15 cellular contexts compared by ENCODE assay signal in the genomic region with DNA sequence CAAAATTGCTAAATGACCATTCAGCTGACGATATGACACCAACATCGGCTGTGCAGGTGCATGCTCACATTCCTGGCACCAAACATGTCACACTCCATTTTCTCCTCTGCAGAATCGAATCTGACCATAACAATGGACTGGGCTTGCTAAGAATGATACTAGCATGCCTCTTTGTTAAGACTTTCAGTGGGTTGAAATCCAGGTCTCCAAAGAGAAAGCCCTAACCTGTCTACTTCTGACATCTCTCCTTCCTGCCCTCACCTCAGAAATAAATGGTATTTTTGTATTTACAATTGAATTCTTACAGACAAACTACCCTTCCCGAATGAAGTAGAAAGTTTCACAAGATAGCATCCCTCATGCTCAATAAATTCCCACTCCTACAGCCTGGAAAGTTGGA.
DNase-seq lines count a peak whose midpoint lies in the region; ATAC-seq, FAIRE-seq and TF ChIP-seq lines count a peak whose summit lies in the region.
"Had no signal": no experiment of that assay in that cellular context is flagged by ENCODE, and none has a peak within 500 bp of the region (broad histone marks: within the 10 kb centered on the region; RNA-seq: fewer than 3 reads in every experiment).

No MANE protein-coding gene starts in this region.

- POLR2A ChIA-PET in CD8-positive, alpha-beta memory T cell (lab: Charles Lee): no interaction called here
- POLR2A ChIA-PET in GM12878 (lab: Charles Lee): interaction anchor here (0.6 to 1.0 kb wide), 2 partner anchors 9 to 11 kb away, joined by 3 read pairs; no protein-coding TSS in a partner anchor

- TF ChIP-seq CTCF in Loucy (conservative IDR thresholded peaks at IDR 0.05; ENCODE audit: low read length) (no peak), GM12878 (IDR thresholded peaks at IDR 0.05 in 2 of 3, conservative IDR thresholded peaks at IDR 0.05 in 1 of 3; ENCODE audit: control insufficient read depth in 2 of 3, extremely low read depth in 1 of 3, insufficient read depth in 1 of 3, low read depth in 3 of 3, low read length in 3 of 3) (no peak), stomach (IDR thresholded peaks at IDR 0.05) (no peak)

- H3K27ac Mint-ChIP-seq in CD8-positive, alpha-beta memory T cell: peak overlapping the region in 7 of 8 donors; percentile 39 to 90 (median 69)
- H3K27ac Mint-ChIP-seq in stimulated activated effector memory CD8-positive, alpha-beta T cell treated with anti-CD3 and anti-CD28 coated beads, Interleukin-12 subunit alpha, Interleukin-12 subunit beta, amount 100 ng/mL, for 72 hours: peak overlapping the region; percentile 7

- ATAC-seq in GM12878 (peak; percentile 60), HG02759 (IDR thresholded peaks at IDR 0.05; ENCODE audit: unreplicated experiment) (no peak)
- no peak for ATAC-seq in stimulated activated effector memory CD8-positive, alpha-beta T cell treated with anti-CD3 and anti-CD28 coated beads, Interleukin-12 subunit alpha, Interleukin-12 subunit beta, amount 100 ng/mL, for 72 hours
- ATAC-seq: Panc1, Right ventricle myocardium inferior had no signal

- 18% methylated on average over 4 of the region's 4 CpGs for WGBS in GM12878 (ENCODE audit: insufficient coverage, insufficient replicate concordance, low lambda C conversion rate, missing lambda C conversion rate)
- WGBS in stomach, 5 donors: 75 to 94% (median 86%) methylated on average over 4 of the region's 4 CpGs

- no peak for TF ChIP-seq EP300 in GM12878 (IDR thresholded peaks at IDR 0.05; ENCODE audit: borderline replicate concordance in 1 of 2, control insufficient read depth in 1 of 2, low read depth in 2 of 2, low read length in 2 of 2)
- TF ChIP-seq EP300 in stomach (IDR thresholded peaks at IDR 0.05): no peak

- no peak overlapping the region for H3K27ac ChIP-seq in CD8-positive, alpha-beta memory T cell (ENCODE audit: low read depth, low read length)
- H3K27ac ChIP-seq in GM12878 (ENCODE audit: control insufficient read depth, insufficient read depth): no peak overlapping the region
- H3K27ac ChIP-seq in stomach: no peak overlapping the region
- H3K27ac ChIP-seq: SK-N-MC had no signal

- H2AFZ ChIP-seq in Loucy (ENCODE audit: low read length) (no peak overlapping the region), GM12878 (ENCODE audit: control insufficient read depth, low read depth, low read length) (no peak overlapping the region)

- DNase-seq in CD8-positive, alpha-beta memory T cell: no peak
- DNase-seq in GM12878 (ENCODE audit: low read depth, low spot score) (no peak), G401 (ENCODE audit: low spot score) (no peak), stomach (no peak)
- DNase-seq in stimulated activated effector memory CD8-positive, alpha-beta T cell treated with anti-CD3 and anti-CD28 coated beads, Interleukin-12 subunit alpha, Interleukin-12 subunit beta, amount 100 ng/mL, for 72 hours (ENCODE audit: low spot score in 2 of 2): no peak
- DNase-seq: COR-L47, HCEC 1CT, NCI-H1092 treated with DMSO at 0.1 percent for 48 hours, NCI-H1694 treated with DMSO at 0.1 percent for 48 hours, NCI-H748 treated with DMSO at 0.1 percent for 48 hours had no signal

- no TSS peak for BruUV-seq in GM12878 (replicated peaks; lab: Mats Ljungman, UMichigan)

- CTCF ChIA-PET in CD8-positive, alpha-beta memory T cell (lab: Charles Lee): no interaction called here
- CTCF ChIA-PET in GM12878 (lab: Yijun Ruan, JAX): interaction anchor here (0.8 to 1.8 kb wide), 6 partner anchors 10 to 380 kb away, joined by 3 to 8 read pairs (median 4); no protein-coding TSS in a partner anchor

- H3K36me3 Mint-ChIP-seq in CD8-positive, alpha-beta memory T cell: peaks cover 0 to 7% (median 4%) of the 10 kb centered on the region in 3 donors
- H3K36me3 Mint-ChIP-seq in stimulated activated effector memory CD8-positive, alpha-beta T cell treated with anti-CD3 and anti-CD28 coated beads, Interleukin-12 subunit alpha, Interleukin-12 subunit beta, amount 100 ng/mL, for 72 hours: no peaks in the 10 kb centered on the region

- no peak overlapping the region for H3K4me3 ChIP-seq in CD8-positive, alpha-beta memory T cell (ENCODE audit: low read length)
- peak overlapping the region; percentile 57 for H3K4me3 ChIP-seq in Loucy (ENCODE audit: low read length, poor library complexity, severe bottlenecking)
- H3K4me3 ChIP-seq in GM12878: no peak overlapping the region
- H3K4me3 ChIP-seq in stomach: no peak overlapping the region
- H3K4me3 ChIP-seq: SK-N-MC had no signal

- H3K4me1 ChIP-seq in CD8-positive, alpha-beta memory T cell (ENCODE audit: insufficient read depth, low read length): peaks cover 20% of the 10 kb centered on the region
- H3K4me1 ChIP-seq in Loucy (ENCODE audit: insufficient read depth, low read length, poor library complexity, severe bottlenecking) (peaks cover 80% of the 10 kb centered on the region), GM12878 (ENCODE audit: control insufficient read depth, insufficient read depth, low read length) (peaks cover 6% of the 10 kb centered on the region; the same call in 1 of the 2 replicates), stomach (peaks cover 0 to 19% (median 7%) of the 10 kb centered on the region in 4 donors)

- no peak for TF ChIP-seq RAD21 in GM12878 (IDR thresholded peaks at IDR 0.05; ENCODE audit: insufficient read depth, low read depth, low read length)

- in situ Hi-C loops in GM12878 (cut with MboI) (no loop called here), G401 (cut with HindIII; ENCODE audit: low sequenced_read_pairs) (no loop called here)

- H3K4me2 ChIP-seq in Loucy (ENCODE audit: low read depth, low read length, poor library complexity, severe bottlenecking) (peak overlapping the region; percentile 76), GM12878 (ENCODE audit: control insufficient read depth, insufficient read depth) (no peak overlapping the region)

- RAD21 ChIA-PET in GM12878 (lab: Charles Lee; ENCODE audit: unreplicated experiment): interaction anchor here (1.1 to 2.1 kb wide), 5 partner anchors 8 to 66 kb away, joined by 3 to 6 read pairs (median 3); no protein-coding TSS in a partner anchor

- TF ChIP-seq POLR2A in GM12878 (IDR thresholded peaks at IDR 0.05; ENCODE audit: low read depth, low read length): no peak
- no peak for TF ChIP-seq POLR2A in stomach (IDR thresholded peaks at IDR 0.05)

- H3K4me1 Mint-ChIP-seq in CD8-positive, alpha-beta memory T cell: peaks cover 47 to 53% (median 51%) of the 10 kb centered on the region in 3 donors
- peaks cover 28% of the 10 kb centered on the region for H3K4me1 Mint-ChIP-seq in stimulated activated effector memory CD8-positive, alpha-beta T cell treated with anti-CD3 and anti-CD28 coated beads, Interleukin-12 subunit alpha, Interleukin-12 subunit beta, amount 100 ng/mL, for 72 hours

- H3K79me2 ChIP-seq in Loucy (ENCODE audit: insufficient read depth, low read length): no peaks in the 10 kb centered on the region
- H3K79me2 ChIP-seq in GM12878 (ENCODE audit: control insufficient read depth, insufficient read depth, low read length): no peaks in the 10 kb centered on the region

- no peaks in the 10 kb centered on the region for H3K27me3 ChIP-seq in CD8-positive, alpha-beta memory T cell (ENCODE audit: insufficient read depth, low read length, poor library complexity, severe bottlenecking)
- H3K27me3 ChIP-seq in Loucy (ENCODE audit: insufficient read depth, low read length, poor library complexity, severe bottlenecking) (no peaks in the 10 kb centered on the region), GM12878 (replicated peaks in 1 of 2; ENCODE audit: control insufficient read depth in 2 of 2, insufficient read depth in 2 of 2, low read length in 1 of 2) (0 out of 4 replicates have a peak, but pooled peaks cover 0 to 3% of the 10 kb centered on the region in 2 experiments), stomach (no peaks in the 10 kb centered on the region)

- H3K9ac ChIP-seq in Loucy (ENCODE audit: low read depth, low read length, poor library complexity, severe bottlenecking): peak overlapping the region; percentile 54
- H3K9ac ChIP-seq in GM12878 (ENCODE audit: control insufficient read depth, insufficient read depth, low read length): no peak overlapping the region

- H3K9me3 ChIP-seq in CD8-positive, alpha-beta memory T cell (ENCODE audit: low read length): no peaks in the 10 kb centered on the region
- H3K9me3 ChIP-seq in Loucy (ENCODE audit: insufficient read depth, low read depth, low read length) (no peaks in the 10 kb centered on the region), GM12878 (replicated peaks; ENCODE audit: control insufficient read depth, insufficient read depth, low read length) (no peaks in the 10 kb centered on the region), stomach (no peaks in the 10 kb centered on the region)

- intact Hi-C loops in GM12878 (cut with micrococcal nuclease; ENCODE audit: unreplicated experiment) (no loop called here), stomach (cut with DNase I; ENCODE audit: low total_unique reads) (no loop called here)

- H3K9me2 ChIP-seq in Loucy (replicated peaks; ENCODE audit: low read depth, low read length): no peaks in the 10 kb centered on the region

- SMC1A ChIA-PET in GM12878 (lab: Charles Lee; ENCODE audit: uncharacterized antibody, unreplicated experiment): interaction anchor here (0.7 to 3.4 kb wide), 9 partner anchors 9 to 182 kb away, joined by 3 to 22 read pairs (median 4); no protein-coding TSS in a partner anchor

- H3K36me3 ChIP-seq in CD8-positive, alpha-beta memory T cell (ENCODE audit: insufficient read depth, low read length): no peaks in the 10 kb centered on the region
- H3K36me3 ChIP-seq in Loucy (ENCODE audit: insufficient read depth, low read length) (no peaks in the 10 kb centered on the region), GM12878 (ENCODE audit: control insufficient read depth in 2 of 2, insufficient read depth in 2 of 2, low read length in 1 of 2) (no peaks in the 10 kb centered on the region), stomach (no peaks in the 10 kb centered on the region)

- H4K20me1 ChIP-seq in Loucy (ENCODE audit: insufficient read depth, low read length, poor library complexity, severe bottlenecking) (no peaks in the 10 kb centered on the region), GM12878 (ENCODE audit: control insufficient read depth, insufficient read depth) (no peaks in the 10 kb centered on the region)

- H3K27me3 Mint-ChIP-seq in CD8-positive, alpha-beta memory T cell: no peaks in the 10 kb centered on the region

- H3F3A ChIP-seq in Loucy (ENCODE audit: low read depth): peaks cover 6% of the 10 kb centered on the region

- no peak for FAIRE-seq in GM12878 (lab: Jason Lieb, UNC)

- no peaks in the 10 kb centered on the region for H3K9me3 Mint-ChIP-seq in CD8-positive, alpha-beta memory T cell
- H3K9me3 Mint-ChIP-seq in stimulated activated effector memory CD8-positive, alpha-beta T cell treated with anti-CD3 and anti-CD28 coated beads, Interleukin-12 subunit alpha, Interleukin-12 subunit beta, amount 100 ng/mL, for 72 hours: no peaks in the 10 kb centered on the region

- peak overlapping the region; percentile 5 to 81 (median 70) for H3K4me3 Mint-ChIP-seq in CD8-positive, alpha-beta memory T cell
- peak overlapping the region; percentile 41 for H3K4me3 Mint-ChIP-seq in stimulated activated effector memory CD8-positive, alpha-beta T cell treated with anti-CD3 and anti-CD28 coated beads, Interleukin-12 subunit alpha, Interleukin-12 subunit beta, amount 100 ng/mL, for 72 hours

TF ChIP-seq in GM12878, 131 proteins besides CTCF, POLR2A, EP300 and RAD21 (continues in another document):
- no peak for TF ChIP-seq DPF2 (IDR thresholded peaks at IDR 0.05)
